Comparison of ENCODE assay signal across 35 cellular contexts in the genomic region with DNA sequence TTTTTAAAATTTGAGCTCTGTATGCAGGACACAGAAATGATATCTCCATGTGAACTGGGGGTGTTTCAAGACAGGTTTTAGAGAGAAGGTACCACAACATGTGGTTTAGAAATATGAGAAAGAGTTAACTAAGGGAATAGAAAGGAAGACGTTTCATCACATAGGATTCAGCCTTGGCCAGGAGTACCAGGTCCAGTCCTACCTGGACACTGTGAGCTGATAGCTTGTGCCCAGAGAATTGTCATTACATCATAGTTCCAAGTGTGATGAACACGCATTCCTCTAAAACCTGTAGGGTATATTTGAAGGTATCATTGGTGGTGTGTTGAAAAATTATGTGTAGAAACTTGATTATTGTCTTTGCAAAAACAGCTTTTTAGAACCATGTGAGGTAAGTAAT. TPM values are rescaled to one million over a fixed set of nuclear protein-coding genes. Genes with fewer than 3 reads are reported as not detected.
"Had no signal": no experiment of that assay in that cellular context is flagged by ENCODE, and none has a peak within 500 bp of the region (broad histone marks: within the 10 kb centered on the region; RNA-seq: fewer than 3 reads in every experiment).

No MANE protein-coding gene starts in this region.

- H3K27me3 ChIP-seq: colonic mucosa, gastrocnemius medialis had no signal

- DNase-seq: cerebellar nuclear complex; colonic mucosa; cortex of kidney; dermis blood vessel endothelial cell; dorsolateral prefrontal cortex; effector CD4-positive, alpha-beta T cell; effector memory CD4-positive, alpha-beta T cell; esophagus squamous epithelium; foreskin fibroblast; foreskin melanocyte; gastrocnemius medialis; glutamatergic neuron; head of caudate nucleus; heart right ventricle; hypothalamus; immature natural killer cell; islet precursor cell; kidney; kidney glomerular epithelial cell; left colon; left ventricle myocardium inferior; lower lobe of right lung; mesenchymal stem cell; mucosa of descending colon; naive B cell had no signal

- ATAC-seq: gastrocnemius medialis, heart right ventricle, left colon, lower lobe of right lung, mucosa of descending colon had no signal

- H3K27ac ChIP-seq: colonic mucosa, dorsolateral prefrontal cortex, esophagus squamous epithelium, gastrocnemius medialis, heart right ventricle, left ventricle myocardium inferior, lower lobe of right lung had no signal

- H3K36me3 ChIP-seq: colonic mucosa, esophagus squamous epithelium, gastrocnemius medialis, heart right ventricle, left ventricle myocardium inferior, lower lobe of right lung had no signal

- H3K4me3 ChIP-seq: colonic mucosa, dorsolateral prefrontal cortex, esophagus squamous epithelium, gastrocnemius medialis, heart right ventricle, left ventricle myocardium inferior, lower lobe of right lung, mucosa of descending colon had no signal

- H3K9me3 ChIP-seq: colonic mucosa, esophagus squamous epithelium, gastrocnemius medialis, lower lobe of right lung, mucosa of descending colon had no signal

- FAIRE-seq: endothelial cell of umbilical vein, kidney had no signal

- H3K4me1 ChIP-seq: colonic mucosa, esophagus squamous epithelium, gastrocnemius medialis, heart right ventricle, left ventricle myocardium inferior, lower lobe of right lung had no signal

RNA-seq across cellular contexts. Expression of a gene that starts 1.8 kb away (rescaled TPM):
- total RNA-seq: chondrocyte, dermis blood vessel endothelial cell, endothelial cell of umbilical vein, epithelial cell of proximal tubule, esophagus squamous epithelium, glomerular endothelial cell, heart right ventricle, kidney, left colon, left ventricle myocardium inferior, lower leg skin, lower lobe of right lung, lung microvascular endothelial cell, mesenteric fat pad, mesothelial cell of epicardium, mucosa of descending colon, myocyte had no signal
- polyA plus RNA-seq: endothelial cell of umbilical vein, esophagus, heart right ventricle, immature natural killer cell had no signal
